19 cellular contexts compared by ENCODE assay signal in genomic region chr11:109076870-109077269, GRCh38.
"Had no signal": no experiment of that assay in that cellular context is flagged by ENCODE, and none has a peak within 500 bp of the region (broad histone marks: within the 10 kb centered on the region; RNA-seq: fewer than 3 reads in every experiment).

No MANE protein-coding gene starts in this region.

- H3K36me3 ChIP-seq: adrenal gland, breast epithelium, esophagus squamous epithelium, lower lobe of right lung, thoracic aorta had no signal

- ATAC-seq: activated CD4-positive, CD25-positive, alpha-beta regulatory T cell treated with anti-CD3 and anti-CD28 coated beads, Interleukin-2, amount 50 U/mL, for 24 hours; activated naive CD4-positive, alpha-beta T cell treated with anti-CD3 and anti-CD28 coated beads, Interleukin-2, amount 50 U/mL, for 72 hours; foreskin keratinocyte; left lobe of liver; lower lobe of right lung; naive thymus-derived CD4-positive, alpha-beta T cell had no signal

- H3K4me3 ChIP-seq: adrenal gland, breast epithelium, coronary artery, esophagus squamous epithelium, lower lobe of right lung, thoracic aorta had no signal

- H3K27ac ChIP-seq: adrenal gland, breast epithelium, coronary artery, esophagus squamous epithelium, foreskin keratinocyte, lower lobe of right lung, thoracic aorta, VCaP had no signal

- H3K4me1 Mint-ChIP-seq: naive thymus-derived CD4-positive, alpha-beta T cell had no signal

- H3K4me1 ChIP-seq: breast epithelium, foreskin keratinocyte, lower lobe of right lung had no signal

- H3K36me3 Mint-ChIP-seq: activated naive CD4-positive, alpha-beta T cell treated with anti-CD3 and anti-CD28 coated beads, Interleukin-2, amount 50 U/mL, for 72 hours; naive thymus-derived CD4-positive, alpha-beta T cell had no signal

- H3K9me3 Mint-ChIP-seq: activated naive CD4-positive, alpha-beta T cell treated with anti-CD3 and anti-CD28 coated beads, Interleukin-2, amount 50 U/mL, for 72 hours had no signal

- H3K27ac Mint-ChIP-seq: activated naive CD4-positive, alpha-beta T cell treated with anti-CD3 and anti-CD28 coated beads, Interleukin-2, amount 50 U/mL, for 72 hours; naive thymus-derived CD4-positive, alpha-beta T cell had no signal

- H3K9me3 ChIP-seq: adrenal gland, breast epithelium, esophagus squamous epithelium, lower lobe of right lung, thoracic aorta had no signal

- DNase-seq: activated CD4-positive, alpha-beta T cell treated with anti-CD3 and anti-CD28 coated beads, Interleukin-2, amount 50 U/mL, for 1 hour; activated gamma-delta T cell treated with Interleukin-2 at 50 U/mL for 16 hours; activated T-cell treated with anti-CD3 and anti-CD28 coated beads, Interleukin-2, amount 50 U/mL, for 1 hour; adrenal gland; cerebellar nuclear complex; esophagus squamous epithelium; foreskin keratinocyte; lower lobe of right lung; naive thymus-derived CD4-positive, alpha-beta T cell; retina; stimulated activated CD4-positive, alpha-beta T cell treated with anti-CD3 and anti-CD28 coated beads, Interleukin-4, amount 100 ng/mL, for 24 hours; stimulated activated naive CD4-positive, alpha-beta T cell treated with Interleukin-2 at 50 U/mL for 16 hours had no signal

- H3K27me3 ChIP-seq: adrenal gland, breast epithelium, esophagus squamous epithelium had no signal

- H3K4me3 Mint-ChIP-seq: naive thymus-derived CD4-positive, alpha-beta T cell had no signal
